ENCODE assay signal across 8 cellular contexts in genomic region chr19:13597625-13598024, GRCh38.
DNase-seq lines count a peak whose midpoint lies in the region; ATAC-seq, FAIRE-seq and TF ChIP-seq lines count a peak whose summit lies in the region.

No MANE protein-coding gene starts in this region.

- WGBS in lung, 2 donors, result 0 to 2% methylated on average over 3 of the region's 3 CpGs

- H3K4me3 ChIP-seq in lung, result no peak overlapping the region

- no peak overlapping the region for H3K27ac ChIP-seq in lung (ENCODE audit: low read depth in 1 of 2, low read length in 1 of 2)

- FAIRE-seq in H54 (lab: Jason Lieb, UNC), result peak; percentile 81

- TF ChIP-seq POLR2A in H54 (IDR thresholded peaks at IDR 0.05; ENCODE audit: low read depth, low read length), result no peak

- H3K9me3 ChIP-seq in lung (ENCODE audit: control insufficient read depth in 2 of 2, insufficient read depth in 1 of 2, low read length in 1 of 2), result no peaks in the 10 kb centered on the region

- no peaks in the 10 kb centered on the region for H3K27me3 ChIP-seq in lung (ENCODE audit: control insufficient read depth, insufficient read depth)

- ATAC-seq in lung (ENCODE audit: insufficient read depth, low FRiP score), result peak; percentile 75
- ATAC-seq in GM19455 (IDR thresholded peaks at IDR 0.05; ENCODE audit: unreplicated experiment), result no peak

- DNase-seq in AG09319 (ENCODE audit: extremely low read depth, low read depth) (peak; percentile 49), H54 (ENCODE audit: insufficient read length, low spot score) (peak; percentile 79), NCI-H345 treated with DMSO at 0.1 percent for 48 hours (lab: John Stamatoyannopoulos, UW; ENCODE audit: unreplicated experiment) (peak; percentile 51), dermis microvascular lymphatic vessel endothelial cell (ENCODE audit: low read depth in 2 of 2) (peak; percentile 60 to 70), lung (ENCODE audit: low spot score) (peak; percentile 51)
- peak; percentile 21 for DNase-seq in activated CD4-positive, alpha-beta T cell treated with anti-CD3 and anti-CD28 coated beads for 1 hour
- peak; percentile 11 for DNase-seq in stimulated activated CD8-positive, alpha-beta memory T cell treated with anti-CD3 and anti-CD28 coated beads, Interleukin-15, amount 100 ng/mL, for 1 hour (ENCODE audit: low read depth)

- no peaks in the 10 kb centered on the region for H3K4me1 ChIP-seq in lung (ENCODE audit: control insufficient read depth in 2 of 2, insufficient read depth in 2 of 2, low read length in 2 of 2)

- TF ChIP-seq CTCF in AG09319 (IDR thresholded peaks at IDR 0.05; ENCODE audit: low read depth, low read length) (peak; percentile 61), lung (IDR thresholded peaks at IDR 0.05; ENCODE audit: control extremely low read depth, extremely low read depth) (peak; percentile 47)

- H3K36me3 ChIP-seq in lung (ENCODE audit: control insufficient read depth in 2 of 2, insufficient read depth in 2 of 2, low read length in 2 of 2), result no peaks in the 10 kb centered on the region

Comparison
In these comparisons a context has a peak if more than half of its experiments do, and no peak if none do; other contexts are left out.
1. DNase-seq: peak in every context shown above with its lines; median percentile 79 in H54; 65 in dermis microvascular lymphatic vessel endothelial cell; 51 in NCI-H345 treated with DMSO at 0.1 percent for 48 hours; 51 in lung; 49 in AG09319; 21 in activated CD4-positive, alpha-beta T cell treated with anti-CD3 and anti-CD28 coated beads for 1 hour; 11 in stimulated activated CD8-positive, alpha-beta memory T cell treated with anti-CD3 and anti-CD28 coated beads, Interleukin-15, amount 100 ng/mL, for 1 hour.